ENCODE assay signal across 20 cellular contexts in the genomic region with DNA sequence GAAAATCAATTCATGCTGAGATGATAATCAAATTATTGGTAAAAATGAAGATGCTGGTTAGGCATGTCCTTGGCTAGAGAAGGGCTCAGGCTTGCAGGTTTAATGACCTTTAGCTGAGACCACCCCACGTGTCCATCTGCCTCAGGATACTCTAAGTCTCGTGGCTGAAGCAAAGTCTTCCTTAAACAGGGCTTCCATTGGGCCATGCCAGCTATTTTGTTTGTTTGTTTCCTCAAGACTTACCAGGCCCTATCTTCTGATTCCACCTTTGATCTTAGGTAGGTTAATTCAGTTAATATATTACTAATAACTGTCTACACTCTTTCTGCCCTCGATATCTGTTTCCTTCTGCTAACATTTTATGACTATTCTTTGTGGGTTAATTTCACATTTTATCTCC.
"Had no signal": no experiment of that assay in that cellular context is flagged by ENCODE, and none has a peak within 500 bp of the region (broad histone marks: within the 10 kb centered on the region; RNA-seq: fewer than 3 reads in every experiment).

No MANE protein-coding gene starts in this region.

- H3K4me2 ChIP-seq: KMS-11, SK-N-SH had no signal

- H3K9me3 ChIP-seq: SK-N-SH had no signal

- H3K4me3 ChIP-seq: K562 had no signal

- DNase-seq: Kasumi-1, MM.1S, NCI-H1092 treated with DMSO at 0.1 percent for 48 hours, NCI-H1436, NCI-H187, NCI-H2029, NCI-H2081 treated with DMSO at 0.1 percent for 48 hours, NCI-H2171, NCI-H226, NCI-H446, NCI-H510A, NCI-H524 treated with DMSO at 0.1 percent for 48 hours, NCI-H69, NCI-H774, SHP77, SK-N-SH had no signal

- H3K27ac ChIP-seq: KMS-11, RWPE1 had no signal

- H3K9ac ChIP-seq: KMS-11, SK-N-SH had no signal

- H3K9me3 Mint-ChIP-seq: IgD-negative memory B cell had no signal

- H3K27ac Mint-ChIP-seq: IgD-negative memory B cell had no signal

- ATAC-seq: K562 had no signal

- H3K4me3 Mint-ChIP-seq: IgD-negative memory B cell had no signal

- H3K9me2 ChIP-seq: SK-N-SH had no signal
